In genomic region chr16:18759598-18760520, GRCh38 we compare ENCODE assay signal across 8 cellular contexts. TPM values are rescaled to one million over a fixed set of nuclear protein-coding genes. Genes with fewer than 3 reads are reported as not detected.
A peak's percentile ranks its signal among the peaks of the same experiment; 100 is the strongest.
DNase-seq lines count a peak whose midpoint lies in the region; ATAC-seq and TF ChIP-seq lines count a peak whose summit lies in the region.
"Not testable (repeated sequence)": the region's sequence is repeated elsewhere in the genome, so short reads cannot be mapped to it uniquely, and the experiment has no call there.

No MANE protein-coding gene starts in this region.

- H3K36me3 ChIP-seq in gastroesophageal sphincter, neural progenitor cell, thyroid gland: not testable (repeated sequence)

- H4K20me1 ChIP-seq in neural progenitor cell (ENCODE audit: low read depth) = not testable (repeated sequence)

- peak; percentile 84 for ATAC-seq in gastroesophageal sphincter

- H3K4me3 Mint-ChIP-seq in activated naive CD8-positive, alpha-beta T cell treated with anti-CD3 and anti-CD28 coated beads for 36 hours; neural progenitor cell: not testable (repeated sequence)

- not testable (repeated sequence) for H3K79me2 ChIP-seq in neural progenitor cell (ENCODE audit: low read depth)

- not testable (repeated sequence) for H3K4me3 ChIP-seq in HFF-Myc (replicated peaks; ENCODE audit: low read depth, low read length); gastroesophageal sphincter; neural progenitor cell; thyroid gland (replicated peaks in 1 of 3)

- H3K9me3 Mint-ChIP-seq in activated naive CD8-positive, alpha-beta T cell treated with anti-CD3 and anti-CD28 coated beads for 36 hours; neural progenitor cell: not testable (repeated sequence)

- H3K9me3 ChIP-seq in gastroesophageal sphincter; neural progenitor cell (ENCODE audit: low read depth); thyroid gland: not testable (repeated sequence)

- not testable (repeated sequence) for H3K27ac ChIP-seq in gastroesophageal sphincter, neural progenitor cell, thyroid gland

- H3K4me1 Mint-ChIP-seq in activated naive CD8-positive, alpha-beta T cell treated with anti-CD3 and anti-CD28 coated beads for 36 hours = peaks cover 16% of the 10 kb centered on the region
- H3K4me1 Mint-ChIP-seq in neural progenitor cell = not testable (repeated sequence)

- 13 to 16% methylated on average over 8 to 9 of the region's 21 CpGs for WGBS in gastroesophageal sphincter (ENCODE audit: low coverage in 1 of 2), 2 donors
- 16 to 19% methylated on average over 18 of the region's 21 CpGs for WGBS in thyroid gland, 2 donors

- not testable (repeated sequence) for H3K27ac Mint-ChIP-seq in activated naive CD8-positive, alpha-beta T cell treated with anti-CD3 and anti-CD28 coated beads for 36 hours; neural progenitor cell

- not testable (repeated sequence) for H3K27me3 ChIP-seq in gastroesophageal sphincter, neural progenitor cell, thyroid gland

- H3F3A ChIP-seq in neural progenitor cell (ENCODE audit: low read depth) = not testable (repeated sequence)

- H2AFZ ChIP-seq in neural progenitor cell (replicated peaks) = not testable (repeated sequence)

- not testable (repeated sequence) for H3K36me3 Mint-ChIP-seq in activated naive CD8-positive, alpha-beta T cell treated with anti-CD3 and anti-CD28 coated beads for 36 hours; neural progenitor cell

- H3K9ac ChIP-seq in neural progenitor cell = not testable (repeated sequence)

- not testable (repeated sequence) for H3K4me2 ChIP-seq in neural progenitor cell

- not testable (repeated sequence) for TF ChIP-seq EP300 in gastroesophageal sphincter (IDR thresholded peaks at IDR 0.05)

- not testable (repeated sequence) for TF ChIP-seq POLR2A in gastroesophageal sphincter (IDR thresholded peaks at IDR 0.05); thyroid gland (IDR thresholded peaks at IDR 0.05)

- not testable (repeated sequence) for H3K27me3 Mint-ChIP-seq in activated naive CD8-positive, alpha-beta T cell treated with anti-CD3 and anti-CD28 coated beads for 36 hours; neural progenitor cell (ENCODE audit: insufficient read depth, low read depth)

- not testable (repeated sequence) for H3K4me1 ChIP-seq in gastroesophageal sphincter, neural progenitor cell, thyroid gland

- intact Hi-C loops in thyroid gland (cut with DNase I) = not testable (repeated sequence)

- DNase-seq in GM10266 (ENCODE audit: extremely low spot score); HFF-Myc (ENCODE audit: extremely low read depth, low read depth): not testable (repeated sequence)
- DNase-seq in NCI-H1694 (lab: John Stamatoyannopoulos, UW) (peak; percentile 13), T1000 (lab: John Stamatoyannopoulos, UW) (peak; percentile 58), neural progenitor cell (ENCODE audit: low spot score) (peak; percentile 19), thyroid gland (peak; percentile 46 to 47)
- peak; percentile 38 for DNase-seq in activated naive CD8-positive, alpha-beta T cell treated with anti-CD3 and anti-CD28 coated beads for 36 hours

- TF ChIP-seq CTCF in GM10266 (IDR thresholded peaks at IDR 0.05; ENCODE audit: control insufficient read depth, insufficient read depth, low read depth, missing control alignments) (peak; percentile 48), HFF-Myc (IDR thresholded peaks at IDR 0.05; ENCODE audit: low read depth, low read length, missing control alignments) (peak; percentile 42), gastroesophageal sphincter (IDR thresholded peaks at IDR 0.05) (peak; percentile 34 to 75 (median 65)), neural progenitor cell (IDR thresholded peaks at IDR 0.05) (peak; percentile 63), thyroid gland (IDR thresholded peaks at IDR 0.05) (peak in 5 of 6 experiments; percentile 36 to 66 (median 53))

RNA-seq across cellular contexts. Expression of gene RPS15A, which starts 30.3 kb away (rescaled TPM):
- 1,000 to 10,000 TPM; 1,879 to 1,890 TPM for total RNA-seq in activated naive CD8-positive, alpha-beta T cell treated with anti-CD3 and anti-CD28 coated beads for 36 hours
- total RNA-seq in gastroesophageal sphincter = 1,000 to 10,000 TPM in 3 of 4 donors, 100 to 1,000 TPM in 1; 785 to 3,002 (median 2,111) TPM
- total RNA-seq in neural progenitor cell (ENCODE audit: low replicate concordance) = 3,933 and 4,863 TPM in 2 replicates
- 1,000 to 10,000 TPM; 1,414 to 3,144 (median 2,267) TPM for total RNA-seq in thyroid gland

RNA-seq across cellular contexts. Expression of gene ARL6IP1, which starts 41.5 kb away (rescaled TPM):
- 100 to 1,000 TPM; 102 to 105 TPM for total RNA-seq in activated naive CD8-positive, alpha-beta T cell treated with anti-CD3 and anti-CD28 coated beads for 36 hours
- 100 to 1,000 TPM in 3 of 4 donors, 10 to 100 TPM in 1; 70.2 to 157 (median 112) TPM for total RNA-seq in gastroesophageal sphincter
- 777 and 813 TPM in 2 replicates for total RNA-seq in neural progenitor cell (ENCODE audit: low replicate concordance)
- total RNA-seq in thyroid gland = 100 to 1,000 TPM; 178 to 278 (median 227) TPM
